18 cellular contexts compared by ENCODE assay signal in the genomic region with DNA sequence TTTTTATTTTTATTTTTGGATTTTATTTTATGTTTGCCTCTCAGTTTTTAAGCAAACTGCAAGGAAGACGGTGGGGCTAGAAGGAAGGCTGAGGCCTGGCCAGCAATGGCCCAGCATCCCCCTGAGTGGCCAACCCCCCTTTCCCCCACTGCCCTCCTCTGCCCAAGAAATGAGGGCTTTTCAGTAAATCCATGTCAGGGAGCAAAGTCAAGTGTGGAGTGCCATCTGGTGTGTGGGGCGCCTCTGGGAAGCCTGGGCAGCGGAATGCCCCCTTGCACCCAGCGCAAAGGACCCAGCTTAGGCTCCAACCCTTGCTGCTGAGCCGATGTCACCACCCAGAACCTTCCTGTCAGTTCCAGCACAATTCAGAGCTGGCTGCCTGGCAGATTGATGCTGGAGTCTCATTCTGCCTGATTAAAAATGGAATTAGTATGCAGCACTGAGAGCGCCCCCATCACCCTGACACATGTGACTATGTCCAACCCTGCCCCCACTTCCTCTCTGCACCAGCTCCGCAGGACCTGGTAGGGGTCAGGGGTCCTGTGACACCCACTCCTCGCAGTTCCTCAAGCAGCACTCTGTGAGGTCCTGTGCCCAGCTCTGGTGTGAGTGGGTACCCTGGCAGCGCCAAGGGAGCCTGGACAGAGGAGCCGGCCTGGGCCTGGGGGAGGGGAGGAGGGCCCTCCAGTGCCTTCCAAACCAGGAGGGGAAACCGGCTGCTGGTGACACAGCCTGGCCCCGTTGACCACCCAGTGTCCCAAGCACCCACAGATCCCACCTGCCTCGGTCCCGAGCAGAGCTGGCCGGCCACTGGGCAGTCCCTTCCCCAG. TPM values are rescaled to one million over a fixed set of nuclear protein-coding genes. Genes with fewer than 3 reads are reported as not detected.
DNase-seq lines count a peak whose midpoint lies in the region; TF ChIP-seq lines count a peak whose summit lies in the region.
"Had no signal": no experiment of that assay in that cellular context is flagged by ENCODE, and none has a peak within 500 bp of the region (broad histone marks: within the 10 kb centered on the region; RNA-seq: fewer than 3 reads in every experiment).

No MANE protein-coding gene starts in this region.

- H3K27ac ChIP-seq in hepatocyte (no peak overlapping the region), uterus (no peak overlapping the region), substantia nigra (ENCODE audit: low read depth, low read length, poor library complexity, severe bottlenecking) (no peak overlapping the region)
- H3K27ac ChIP-seq: KMS-11, Peyer's patch had no signal

- no peak overlapping the region for H3K4me2 ChIP-seq in hepatocyte
- H3K4me2 ChIP-seq: KMS-11 had no signal

- H3K4me3 ChIP-seq in hepatocyte (no peak overlapping the region), uterus (no peak overlapping the region)
- H3K4me3 ChIP-seq: Peyer's patch had no signal

- H3K27ac Mint-ChIP-seq in T-helper 1 cell treated with Interleukin-12 subunit alpha and Interleukin-12 subunit beta and Interleukin-4 antibody, amounts not matched to agents 30 μg/mL and 1 μg/mL, for 36 hours = peak overlapping the region; percentile 31
- H3K27ac Mint-ChIP-seq: H9 had no signal

- H3K4me1 Mint-ChIP-seq in T-helper 1 cell treated with Interleukin-12 subunit alpha and Interleukin-12 subunit beta and Interleukin-4 antibody, amounts not matched to agents 30 μg/mL and 1 μg/mL, for 36 hours (ENCODE audit: low read depth) = peaks cover 4% of the 10 kb centered on the region

- DNase-seq in T-helper 1 cell (no peak), hepatocyte (ENCODE audit: low spot score) (peak; percentile 2), posterior vena cava (ENCODE audit: low spot score) (peak; percentile 60), cortex of kidney (lab: John Stamatoyannopoulos, UW) (no peak), uterus (no peak), substantia nigra (lab: John Stamatoyannopoulos, UW) (no peak), Kasumi-1 (lab: John Stamatoyannopoulos, UW) (no peak)
- DNase-seq: 8988T, C1 segment of cervical spinal cord, DMS153, H9, MM.1S, NCI-H1105, NCI-H1694 treated with DMSO at 0.1 percent for 48 hours, NCI-H748 treated with DMSO at 0.1 percent for 48 hours had no signal

- TF ChIP-seq CTCF in hepatocyte (IDR thresholded peaks at IDR 0.05; ENCODE audit: poor library complexity) = no peak
- TF ChIP-seq CTCF in uterus (IDR thresholded peaks at IDR 0.05) = no peak

- H3K9me3 ChIP-seq in hepatocyte (ENCODE audit: low read depth) (no peaks in the 10 kb centered on the region), uterus (no peaks in the 10 kb centered on the region)
- H3K9me3 ChIP-seq: Peyer's patch had no signal

- no peak overlapping the region for H3K4me3 Mint-ChIP-seq in T-helper 1 cell treated with Interleukin-12 subunit alpha and Interleukin-12 subunit beta and Interleukin-4 antibody, amounts not matched to agents 30 μg/mL and 1 μg/mL, for 36 hours
- H3K4me3 Mint-ChIP-seq: H9 had no signal

- no peak overlapping the region for H2AFZ ChIP-seq in hepatocyte

- no peaks in the 10 kb centered on the region for H3K9me2 ChIP-seq in hepatocyte (replicated peaks; ENCODE audit: insufficient read depth)

- H3K36me3 Mint-ChIP-seq in T-helper 1 cell treated with Interleukin-12 subunit alpha and Interleukin-12 subunit beta and Interleukin-4 antibody, amounts not matched to agents 30 μg/mL and 1 μg/mL, for 36 hours (ENCODE audit: low read depth) = no peaks in the 10 kb centered on the region

- no peak for TF ChIP-seq POLR2A in uterus (IDR thresholded peaks at IDR 0.05)

- H3K79me2 ChIP-seq in hepatocyte = no peaks in the 10 kb centered on the region

- no peaks in the 10 kb centered on the region for H4K20me1 ChIP-seq in hepatocyte (ENCODE audit: insufficient read depth, poor library complexity, severe bottlenecking)

- WGBS in hepatocyte (ENCODE audit: low lambda C conversion rate, missing lambda C conversion rate) = 90% methylated on average over 15 of the region's 15 CpGs

- no peaks in the 10 kb centered on the region for H3K9me3 Mint-ChIP-seq in T-helper 1 cell treated with Interleukin-12 subunit alpha and Interleukin-12 subunit beta and Interleukin-4 antibody, amounts not matched to agents 30 μg/mL and 1 μg/mL, for 36 hours
- H3K9me3 Mint-ChIP-seq: H9 had no signal

- H3K27me3 Mint-ChIP-seq in T-helper 1 cell treated with Interleukin-12 subunit alpha and Interleukin-12 subunit beta and Interleukin-4 antibody, amounts not matched to agents 30 μg/mL and 1 μg/mL, for 36 hours (ENCODE audit: low read depth) = no peaks in the 10 kb centered on the region

- H3K4me1 ChIP-seq in hepatocyte (ENCODE audit: insufficient read depth) (peaks cover 3% of the 10 kb centered on the region), uterus (no peaks in the 10 kb centered on the region)
- H3K4me1 ChIP-seq: Peyer's patch had no signal

- H3K36me3 ChIP-seq in hepatocyte (replicated peaks; ENCODE audit: insufficient read depth, low read depth) = no peaks in the 10 kb centered on the region
- no peaks in the 10 kb centered on the region for H3K36me3 ChIP-seq in uterus
- H3K36me3 ChIP-seq: Peyer's patch had no signal

- no peaks in the 10 kb centered on the region for H3K27me3 ChIP-seq in hepatocyte
- H3K27me3 ChIP-seq in uterus = no peaks in the 10 kb centered on the region
- H3K27me3 ChIP-seq: Peyer's patch had no signal

- intact Hi-C loops in posterior vena cava (cut with DNase I) = no loop called here
- intact Hi-C loops in uterus (cut with DNase I; ENCODE audit: low total_unique reads) = no loop called here

RNA-seq across cellular contexts. Expression of gene ALPP, which starts 9.2 kb away (rescaled TPM):
- total RNA-seq in hepatocyte (6.5 and 8.7 TPM in 2 replicates), posterior vena cava (not detected), uterus (under 1 TPM in 1 of 4 donors, not detected in 3; 0.62 TPM)
- 1.2 and 1.3 TPM in 2 replicates for polyA plus RNA-seq in hepatocyte
- total RNA-seq: Peyer's patch had no signal

RNA-seq across cellular contexts. Expression of gene ALPG, which starts 37.3 kb away (rescaled TPM):
- 0.16 and 1.5 TPM in 2 replicates for total RNA-seq in hepatocyte
- polyA plus RNA-seq in hepatocyte = 0.08 and 0.86 TPM in 2 replicates
- total RNA-seq in posterior vena cava = not detected
- not detected for total RNA-seq in uterus
- total RNA-seq: Peyer's patch had no signal

Comparison
In these comparisons a context has a peak if more than half of its experiments do, and no peak if none do; other contexts are left out.
1. DNase-seq: peak in hepatocyte (single experiment) and posterior vena cava (single experiment); none in T-helper 1 cell (0 of 5), cortex of kidney (single experiment), uterus (0 of 2), substantia nigra (0 of 49) and Kasumi-1 (0 of 2).